In genomic region chr17:28385037-28385797, GRCh38 we compare ENCODE assay signal across 1 cellular context.
A peak's percentile ranks its signal among the peaks of the same experiment; 100 is the strongest.
TF ChIP-seq lines count a peak whose summit lies in the region.

No MANE protein-coding gene starts in this region.

TF ChIP-seq in H1, 55 proteins besides CTCF, POLR2A, EP300 and RAD21:
- TF ChIP-seq CREB1 (IDR thresholded peaks at IDR 0.05) (no peak), KDM1A (IDR thresholded peaks at IDR 0.05; ENCODE audit: borderline replicate concordance, low read length) (no peak), E2F6 (IDR thresholded peaks at IDR 0.05) (no peak), CBX8 (IDR thresholded peaks at IDR 0.05; ENCODE audit: borderline replicate concordance, low read depth, low read length) (no peak), ATF3 (IDR thresholded peaks at IDR 0.05; ENCODE audit: insufficient read depth, low read depth, low read length) (no peak), SIN3A (conservative IDR thresholded peaks at IDR 0.05 in 1 of 2, IDR thresholded peaks at IDR 0.05 in 1 of 2; ENCODE audit: low read depth in 1 of 2, low read length in 2 of 2) (no peak), EZH2 (IDR thresholded peaks at IDR 0.05; ENCODE audit: low read depth, low read length, severe bottlenecking) (peak; percentile 54), BACH1 (IDR thresholded peaks at IDR 0.05; ENCODE audit: low read length) (no peak), TAF1 (IDR thresholded peaks at IDR 0.05; ENCODE audit: low read depth, low read length) (0 out of 2 replicates have a peak, but pooled peaks have one; percentile 9), SAP30 (IDR thresholded peaks at IDR 0.05; ENCODE audit: insufficient read depth, insufficient replicate concordance, low read length) (no peak), SIX5 (IDR thresholded peaks at IDR 0.05; ENCODE audit: low read depth, low read length) (no peak), ASH2L (IDR thresholded peaks at IDR 0.05; ENCODE audit: low read length) (no peak), SUZ12 (IDR thresholded peaks at IDR 0.05; ENCODE audit: low read length) (peak; percentile 33), TAF7 (optimal IDR thresholded peaks at IDR 0.05; ENCODE audit: borderline replicate concordance, low read depth, low read length) (no peak), GTF2F1 (IDR thresholded peaks at IDR 0.05; ENCODE audit: borderline replicate concordance, low read depth, low read length) (no peak), FOSL1 (IDR thresholded peaks at IDR 0.05; ENCODE audit: insufficient read depth, low read depth, low read length) (no peak), YY1 (IDR thresholded peaks at IDR 0.05; ENCODE audit: low read depth, low read length) (no peak), RNF2 (IDR thresholded peaks at IDR 0.05; ENCODE audit: borderline replicate concordance, low read depth, low read length, missing control alignments, poor library complexity, severe bottlenecking) (no peak), RBBP5 (IDR thresholded peaks at IDR 0.05; ENCODE audit: borderline replicate concordance, low read depth, low read length) (no peak), NANOG (IDR thresholded peaks at IDR 0.05; ENCODE audit: insufficient read depth, low read depth, low read length, poor library complexity, severe bottlenecking) (no peak), POLR2AphosphoS5 (IDR thresholded peaks at IDR 0.05; ENCODE audit: low read depth, low read length) (no peak), KDM5A (IDR thresholded peaks at IDR 0.05; ENCODE audit: low read length) (no peak), MAX (IDR thresholded peaks at IDR 0.05) (peak; percentile 63), ATF2 (IDR thresholded peaks at IDR 0.05; ENCODE audit: low read length) (no peak), RXRA (IDR thresholded peaks at IDR 0.05; ENCODE audit: insufficient read depth, low read depth, low read length) (no peak), TEAD4 (IDR thresholded peaks at IDR 0.05; ENCODE audit: low read depth, low read length) (no peak), CBX5 (IDR thresholded peaks at IDR 0.05; ENCODE audit: low read depth, low read length) (no peak), BRCA1 (IDR thresholded peaks at IDR 0.05; ENCODE audit: low read depth, low read length) (no peak)
